In genomic region chr5:90409318-90410177, GRCh38 we compare ENCODE assay signal across 8 cellular contexts. TPM values are rescaled to one million over a fixed set of nuclear protein-coding genes. Genes with fewer than 3 reads are reported as not detected.
DNase-seq lines count a peak whose midpoint lies in the region; ATAC-seq and TF ChIP-seq lines count a peak whose summit lies in the region.

Gene CETN3, minus strand, starts transcription at chr5:90409756. Its CDS starts 95 bp downstream, at chr5:90409661.

- H4K20me1 ChIP-seq in Loucy (ENCODE audit: insufficient read depth, low read length, poor library complexity, severe bottlenecking), result peaks cover 2% of the 10 kb centered on the region

- no peaks in the 10 kb centered on the region for H3F3A ChIP-seq in Loucy (ENCODE audit: low read depth)

- no peaks in the 10 kb centered on the region for H3K9me2 ChIP-seq in Loucy (replicated peaks; ENCODE audit: low read depth, low read length)

- peaks cover 32% of the 10 kb centered on the region for H3K79me2 ChIP-seq in Loucy (ENCODE audit: insufficient read depth, low read length)

- no peak for TF ChIP-seq CTCF in Loucy (conservative IDR thresholded peaks at IDR 0.05; ENCODE audit: low read length)
- TF ChIP-seq CTCF in fibroblast of pulmonary artery (IDR thresholded peaks at IDR 0.05; ENCODE audit: low read length, missing control alignments), result no peak

- H3K9me3 ChIP-seq in Loucy (ENCODE audit: insufficient read depth, low read depth, low read length), result no peaks in the 10 kb centered on the region

- no peaks in the 10 kb centered on the region; the same call in 1 of the 2 replicates for H3K36me3 ChIP-seq in H7 (replicated peaks; ENCODE audit: control insufficient read depth, insufficient read depth, low read length)
- H3K36me3 ChIP-seq in Loucy (ENCODE audit: insufficient read depth, low read length), result no peaks in the 10 kb centered on the region

- H3K36me3 Mint-ChIP-seq in natural killer cell treated with Interleukin-12 subunit alpha and Interleukin-12 subunit beta and Interleukin-15 and Interleukin-18, amount 100 ng/mL, for 72 hours, result peaks cover 9% of the 10 kb centered on the region

- peak; percentile 97 to 98 for ATAC-seq in natural killer cell treated with Interleukin-12 subunit alpha and Interleukin-12 subunit beta and Interleukin-15 and Interleukin-18, amount 100 ng/mL, for 72 hours
- ATAC-seq in stimulated activated naive CD8-positive, alpha-beta T cell treated with anti-CD3 and anti-CD28 coated beads, Interleukin-15, Interleukin-2, amounts not matched to agents 100 U/mL and 50 U/mL, for 24 hours, result peak; percentile 95

- H3K27me3 Mint-ChIP-seq in natural killer cell treated with Interleukin-12 subunit alpha and Interleukin-12 subunit beta and Interleukin-15 and Interleukin-18, amount 100 ng/mL, for 72 hours, result no peaks in the 10 kb centered on the region

- H3K4me3 Mint-ChIP-seq in natural killer cell treated with Interleukin-12 subunit alpha and Interleukin-12 subunit beta and Interleukin-15 and Interleukin-18, amount 100 ng/mL, for 72 hours, result no peak within 1 kb of the TSS

- peak within 1 kb of the TSS; percentile 97 for H3K4me2 ChIP-seq in Loucy (ENCODE audit: low read depth, low read length, poor library complexity, severe bottlenecking)

- H3K4me3 ChIP-seq in H7 (ENCODE audit: insufficient read depth, low read depth, low read length), result peak within 1 kb of the TSS; percentile 81
- peak within 1 kb of the TSS; percentile 99 for H3K4me3 ChIP-seq in Loucy (ENCODE audit: low read length, poor library complexity, severe bottlenecking)
- peak within 1 kb of the TSS; percentile 80 for H3K4me3 ChIP-seq in fibroblast of pulmonary artery (replicated peaks; ENCODE audit: low read depth, low read length)

- no peaks in the 10 kb centered on the region for H3K27me3 ChIP-seq in H7 (ENCODE audit: control insufficient read depth, insufficient read depth, low read length)
- no peaks in the 10 kb centered on the region for H3K27me3 ChIP-seq in Loucy (ENCODE audit: insufficient read depth, low read length, poor library complexity, severe bottlenecking)

- no peaks in the 10 kb centered on the region for H3K9me3 Mint-ChIP-seq in natural killer cell treated with Interleukin-12 subunit alpha and Interleukin-12 subunit beta and Interleukin-15 and Interleukin-18, amount 100 ng/mL, for 72 hours

- no peak within 1 kb of the TSS for H3K27ac Mint-ChIP-seq in natural killer cell treated with Interleukin-12 subunit alpha and Interleukin-12 subunit beta and Interleukin-15 and Interleukin-18, amount 100 ng/mL, for 72 hours

- peaks cover 0 to 5% of the 10 kb centered on the region in 2 donors for H3K4me1 Mint-ChIP-seq in natural killer cell treated with Interleukin-12 subunit alpha and Interleukin-12 subunit beta and Interleukin-15 and Interleukin-18, amount 100 ng/mL, for 72 hours (ENCODE audit: low read depth in 2 of 2)

- H3K4me1 ChIP-seq in Loucy (ENCODE audit: insufficient read depth, low read length, poor library complexity, severe bottlenecking), result peaks cover 36% of the 10 kb centered on the region

- peak within 1 kb of the TSS; percentile 99 for H2AFZ ChIP-seq in Loucy (ENCODE audit: low read length)

- peak within 1 kb of the TSS; percentile 98 for H3K9ac ChIP-seq in Loucy (ENCODE audit: low read depth, low read length, poor library complexity, severe bottlenecking)

- peak; percentile 96 for DNase-seq in ELR (ENCODE audit: low read depth)
- peak; percentile 85 for DNase-seq in H7
- peak; percentile 80 for DNase-seq in activated T-helper 9 cell treated with anti-CD3 and anti-CD28 coated beads, Interleukin-2, amount 50 U/mL, for 16 hours (ENCODE audit: low read depth)
- peak; percentile 98 for DNase-seq in fibroblast of pulmonary artery (ENCODE audit: low read depth)
- peak; percentile 92 for DNase-seq in natural killer cell treated with Interleukin-12 subunit alpha and Interleukin-12 subunit beta and Interleukin-15 and Interleukin-18, amount 100 ng/mL, for 72 hours (ENCODE audit: low spot score)
- peak; percentile 89 for DNase-seq in stimulated activated naive CD8-positive, alpha-beta T cell treated with anti-CD3 and anti-CD28 coated beads, Interleukin-15, Interleukin-2, amounts not matched to agents 100 U/mL and 50 U/mL, for 24 hours

- TF ChIP-seq POLR2A in Raji (IDR thresholded peaks at IDR 0.05; ENCODE audit: insufficient read depth, low read depth, low read length), result peak; percentile 94

RNA-seq across cellular contexts. Expression of gene CETN3, which starts in this region (rescaled TPM):
- total RNA-seq in H7 (2014; rRNA removed; shearing (Covaris generic)), result 20.2 and 43.7 TPM in 2 replicates
- 10 to 100 TPM; 23.3 to 26.0 TPM for total RNA-seq in natural killer cell treated with Interleukin-12 subunit alpha and Interleukin-12 subunit beta and Interleukin-15 and Interleukin-18, amount 100 ng/mL, for 72 hours

Comparison
In these comparisons a context has a peak if more than half of its experiments do, and no peak if none do; other contexts are left out.
1. Peak in every context shown above with its lines: DNase-seq, ATAC-seq and H3K4me3 ChIP-seq.